ENCODE assay signal across 8 cellular contexts in the genomic region with DNA sequence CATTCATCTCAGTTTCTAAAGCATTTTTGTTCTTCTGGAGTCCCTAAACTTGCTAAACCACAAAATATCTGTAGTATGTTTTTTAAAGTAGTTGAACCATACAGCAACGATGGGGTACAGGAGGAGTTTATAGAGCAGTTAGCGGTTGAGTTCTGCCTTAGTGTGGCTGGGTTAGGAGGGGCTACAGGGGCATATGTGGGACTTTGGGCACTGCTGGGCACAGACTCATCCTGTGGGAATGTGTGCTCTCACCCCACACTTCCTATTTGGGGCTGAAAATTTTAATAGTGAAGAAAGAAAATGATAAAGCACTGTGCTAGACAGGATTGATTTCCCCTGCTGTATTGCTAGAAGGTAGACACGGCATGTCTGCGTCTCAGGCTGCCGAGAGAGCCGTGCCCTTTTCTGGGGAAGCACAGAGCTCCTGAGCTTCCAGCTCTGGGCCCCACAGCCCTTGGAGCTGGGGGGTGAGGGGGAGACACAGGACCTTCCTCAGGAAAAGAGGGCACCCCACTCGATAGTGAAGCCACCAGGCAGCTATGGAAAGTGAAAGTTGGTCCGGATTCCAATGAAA.
DNase-seq lines count a peak whose midpoint lies in the region; ATAC-seq, FAIRE-seq and TF ChIP-seq lines count a peak whose summit lies in the region.

No MANE protein-coding gene starts in this region.

- H3K14ac ChIP-seq in neuronal stem cell (ENCODE audit: low read length): no peak overlapping the region

- H3K4me3 ChIP-seq in CD8-positive, alpha-beta T cell (ENCODE audit: low read depth, low read length): peak overlapping the region; percentile 23
- H3K4me3 ChIP-seq in astrocyte (ENCODE audit: insufficient read depth, low read depth, low read length) (peak overlapping the region; percentile 62), upper lobe of left lung (peak overlapping the region; percentile 14 to 89 (median 83)), neuronal stem cell (ENCODE audit: low read length in 2 of 2) (no peak overlapping the region)

- H3K36me3 Mint-ChIP-seq in CD8-positive, alpha-beta T cell: peaks cover 6% of the 10 kb centered on the region
- no peaks in the 10 kb centered on the region for H3K36me3 Mint-ChIP-seq in astrocyte (ENCODE audit: low read depth, unreplicated experiment)

- H3K27ac ChIP-seq in CD8-positive, alpha-beta T cell (ENCODE audit: low read depth, low read length): peak overlapping the region; percentile 19
- H3K27ac ChIP-seq in astrocyte (ENCODE audit: low read depth, low read length) (peak overlapping the region; percentile 99), upper lobe of left lung (peak overlapping the region; percentile 98 to 100 (median 100)), neuronal stem cell (replicated peaks; ENCODE audit: low read length) (no peak overlapping the region)

- H3K36me3 ChIP-seq in CD8-positive, alpha-beta T cell (ENCODE audit: insufficient read depth, low read length): no peaks in the 10 kb centered on the region
- H3K36me3 ChIP-seq in astrocyte (ENCODE audit: insufficient read depth, low read length) (peaks cover 5% of the 10 kb centered on the region), upper lobe of left lung (peaks cover 0 to under 1% (median 0%) of the 10 kb centered on the region in 4 donors), neuronal stem cell (replicated peaks in 1 of 2; ENCODE audit: control insufficient read depth in 2 of 2, insufficient read depth in 2 of 2, low read length in 2 of 2) (no peaks in the 10 kb centered on the region)

- intact Hi-C loops in CD8-positive, alpha-beta T cell (cut with DNase I, micrococcal nuclease): loop anchor here in 1 of 2 experiments (2.0 kb wide), 1 partner anchor 16 kb away; no protein-coding TSS in a partner anchor

- peak overlapping the region; percentile 93 for H3K9ac ChIP-seq in astrocyte (ENCODE audit: low read length)
- no peak overlapping the region for H3K9ac ChIP-seq in neuronal stem cell (ENCODE audit: low read depth, low read length, poor library complexity)

- H2BK120ac ChIP-seq in neuronal stem cell (ENCODE audit: low read depth, low read length): no peak overlapping the region

- H3K27ac Mint-ChIP-seq in CD8-positive, alpha-beta T cell: peak overlapping the region; percentile 78
- no peak overlapping the region for H3K27ac Mint-ChIP-seq in astrocyte (ENCODE audit: unreplicated experiment)

- H3K4me1 ChIP-seq in CD8-positive, alpha-beta T cell (ENCODE audit: insufficient read depth, low read length): peaks cover 23% of the 10 kb centered on the region
- H3K4me1 ChIP-seq in astrocyte (ENCODE audit: insufficient read depth, low read length): peaks cover 52% of the 10 kb centered on the region
- H3K4me1 ChIP-seq in upper lobe of left lung: peaks cover 33 to 60% (median 47%) of the 10 kb centered on the region in 4 donors
- H3K4me1 ChIP-seq in neuronal stem cell (ENCODE audit: control insufficient read depth in 2 of 2, insufficient read depth in 1 of 2, low read depth in 1 of 2, low read length in 2 of 2): no peaks in the 10 kb centered on the region

- CTCF ChIA-PET in CD8-positive, alpha-beta T cell (lab: Charles Lee): interaction anchor here (1.6 to 1.9 kb wide), 3 partner anchors 18 to 63 kb away, joined by 4 to 6 read pairs (median 5); no protein-coding TSS in a partner anchor

- no peaks in the 10 kb centered on the region for H3K79me1 ChIP-seq in neuronal stem cell (ENCODE audit: low read depth, low read length)

- in situ Hi-C loops in KBM-7 (cut with MboI; ENCODE audit: low pct_unique_long_range_greater_than_20kb, low sequenced_read_pairs): no loop called here

- no peak overlapping the region for H2BK5ac ChIP-seq in neuronal stem cell (ENCODE audit: low read length)

- H2AK5ac ChIP-seq in neuronal stem cell (ENCODE audit: low read depth, low read length): no peak overlapping the region

- no peak for ATAC-seq in CD8-positive, alpha-beta T cell
- ATAC-seq in left lobe of liver (no peak), upper lobe of left lung (ENCODE audit: low FRiP score in 2 of 2) (no peak), GM18873 (IDR thresholded peaks at IDR 0.05; ENCODE audit: low FRiP score, unreplicated experiment) (no peak)

- no peak overlapping the region for H4K8ac ChIP-seq in neuronal stem cell (ENCODE audit: low read depth, low read length)

- H3K4me2 ChIP-seq in astrocyte (ENCODE audit: low read length) (peak overlapping the region; percentile 94), neuronal stem cell (ENCODE audit: insufficient read depth, low read length, poor library complexity, severe bottlenecking) (no peak overlapping the region)

- H4K91ac ChIP-seq in neuronal stem cell (ENCODE audit: low read depth, low read length, poor library complexity): no peak overlapping the region

- H3K4ac ChIP-seq in neuronal stem cell (ENCODE audit: low read length): no peak overlapping the region

- H3K9me3 ChIP-seq in CD8-positive, alpha-beta T cell (ENCODE audit: low read length): no peaks in the 10 kb centered on the region
- H3K9me3 ChIP-seq in astrocyte (ENCODE audit: insufficient read depth, low read depth, low read length) (no peaks in the 10 kb centered on the region), upper lobe of left lung (no peaks in the 10 kb centered on the region), neuronal stem cell (replicated peaks in 1 of 2; ENCODE audit: control insufficient read depth in 2 of 2, insufficient read depth in 1 of 2, low read depth in 1 of 2, low read length in 2 of 2) (no peaks in the 10 kb centered on the region)

- H3K4me3 Mint-ChIP-seq in CD8-positive, alpha-beta T cell: peak overlapping the region; percentile 78
- no peak overlapping the region for H3K4me3 Mint-ChIP-seq in astrocyte (ENCODE audit: unreplicated experiment)

- H4K20me1 ChIP-seq in astrocyte (ENCODE audit: insufficient read depth, low read length): peaks cover 17% of the 10 kb centered on the region

- TF ChIP-seq POLR2A in upper lobe of left lung (IDR thresholded peaks at IDR 0.05): no peak

- no peaks in the 10 kb centered on the region for H3K9me3 Mint-ChIP-seq in CD8-positive, alpha-beta T cell
- H3K9me3 Mint-ChIP-seq in astrocyte (ENCODE audit: unreplicated experiment): no peaks in the 10 kb centered on the region

- no peak overlapping the region for H2BK12ac ChIP-seq in neuronal stem cell (ENCODE audit: low read length)

- H3K27me3 ChIP-seq in CD8-positive, alpha-beta T cell (ENCODE audit: insufficient read depth, low read length): no peaks in the 10 kb centered on the region
- H3K27me3 ChIP-seq in astrocyte (ENCODE audit: insufficient read depth, low read length): no peaks in the 10 kb centered on the region
- H3K27me3 ChIP-seq in upper lobe of left lung: no peaks in the 10 kb centered on the region
- peaks cover 47 to 94% (median 84%) of the 10 kb centered on the region in 3 experiments for H3K27me3 ChIP-seq in neuronal stem cell (ENCODE audit: control insufficient read depth in 3 of 3, insufficient read depth in 3 of 3, low read depth in 1 of 3, low read length in 3 of 3)

- no peak for TF ChIP-seq CTCF in CD8-positive, alpha-beta T cell (IDR thresholded peaks at IDR 0.05)
- TF ChIP-seq CTCF in astrocyte (IDR thresholded peaks at IDR 0.05; ENCODE audit: insufficient read depth, low read depth, low read length): no peak
- no peak for TF ChIP-seq CTCF in upper lobe of left lung (IDR thresholded peaks at IDR 0.05)

- POLR2A ChIA-PET in CD8-positive, alpha-beta T cell (lab: Charles Lee): interaction anchor here (1.2 to 1.6 kb wide), 2 partner anchors 15 to 32 kb away, joined by 5 read pairs; no protein-coding TSS in a partner anchor

- 10 to 13% methylated on average over 8 of the region's 8 CpGs for WGBS in upper lobe of left lung, 2 donors
- whole genome bisulfite sequencing in neuronal stem cell (ENCODE audit: extremely low coverage in 2 of 2, insufficient read length in 2 of 2, insufficient replicate concordance in 1 of 2), 2 donors: no CpG with 5 or more reads among the region's 8 CpGs

- H3K18ac ChIP-seq in neuronal stem cell (ENCODE audit: low read length): no peak overlapping the region

- H2BK15ac ChIP-seq in neuronal stem cell (ENCODE audit: low read length): no peak overlapping the region

- DNase-seq in CD8-positive, alpha-beta T cell: no peak
- peak; percentile 73 for DNase-seq in KBM-7
- DNase-seq in astrocyte (ENCODE audit: low read depth): peak; percentile 84
- DNase-seq in left lobe of liver (ENCODE audit: low spot score): peak; percentile 44
- peak in 1 of 2 donors; percentile 23 for DNase-seq in upper lobe of left lung
- no peak for DNase-seq in neuronal stem cell (ENCODE audit: low spot score)
- no peak for DNase-seq in NCI-H1417 (lab: John Stamatoyannopoulos, UW)

- H3K4me1 Mint-ChIP-seq in CD8-positive, alpha-beta T cell (ENCODE audit: low read depth): peaks cover 33% of the 10 kb centered on the region
- no peaks in the 10 kb centered on the region for H3K4me1 Mint-ChIP-seq in astrocyte (ENCODE audit: low read depth, unreplicated experiment)

- no peak for TF ChIP-seq EP300 in upper lobe of left lung (IDR thresholded peaks at IDR 0.05)

- no peaks in the 10 kb centered on the region for H3K27me3 Mint-ChIP-seq in CD8-positive, alpha-beta T cell (ENCODE audit: low read depth)
- H3K27me3 Mint-ChIP-seq in astrocyte (ENCODE audit: low read depth, unreplicated experiment): peaks cover 58% of the 10 kb centered on the region

- peaks cover 93% of the 10 kb centered on the region for H3K79me2 ChIP-seq in astrocyte (ENCODE audit: insufficient read depth, low read length)

- FAIRE-seq in astrocyte (lab: Jason Lieb, UNC): peak; percentile 63

- H2AFZ ChIP-seq in astrocyte (ENCODE audit: low read depth, low read length) (no peak overlapping the region), neuronal stem cell (ENCODE audit: low read length) (no peak overlapping the region)

- no peak overlapping the region for H3K23ac ChIP-seq in neuronal stem cell (ENCODE audit: low read depth, low read length, poor library complexity)

Comparison
In these comparisons a context has a peak if more than half of its experiments do, and no peak if none do; other contexts are left out.
1. DNase-seq: peak in KBM-7 (single experiment), astrocyte (single experiment) and left lobe of liver (single experiment); none in CD8-positive, alpha-beta T cell (0 of 7), neuronal stem cell (single experiment) and NCI-H1417 (0 of 3).
2. H3K4me3 ChIP-seq: peak in CD8-positive, alpha-beta T cell (single experiment), astrocyte (single experiment) and upper lobe of left lung (4 of 4); none in neuronal stem cell (0 of 2).